8 cellular contexts compared by ENCODE assay signal in genomic region chr19:7196721-7197168, GRCh38.
DNase-seq lines count a peak whose midpoint lies in the region; ATAC-seq and TF ChIP-seq lines count a peak whose summit lies in the region.

No MANE protein-coding gene starts in this region.

- H3K79me2 ChIP-seq in Loucy (ENCODE audit: insufficient read depth, low read length), result no peaks in the 10 kb centered on the region

- peak overlapping the region; percentile 94 to 97 for H3K27ac Mint-ChIP-seq in effector memory CD8-positive, alpha-beta T cell
- peak overlapping the region; percentile 91 for H3K27ac Mint-ChIP-seq in natural killer cell treated with Interleukin-12 subunit alpha and Interleukin-12 subunit beta and Interleukin-15 and Interleukin-18, amount 100 ng/mL, for 72 hours

- peaks cover 15% of the 10 kb centered on the region for H3K36me3 Mint-ChIP-seq in effector memory CD8-positive, alpha-beta T cell (ENCODE audit: insufficient read depth)
- H3K36me3 Mint-ChIP-seq in natural killer cell treated with Interleukin-12 subunit alpha and Interleukin-12 subunit beta and Interleukin-15 and Interleukin-18, amount 100 ng/mL, for 72 hours, result no peaks in the 10 kb centered on the region

- no peaks in the 10 kb centered on the region for H3K9me2 ChIP-seq in Loucy (replicated peaks; ENCODE audit: low read depth, low read length)

- H3K4me1 Mint-ChIP-seq in effector memory CD8-positive, alpha-beta T cell (ENCODE audit: low read depth in 2 of 2), result peaks cover 24 to 28% of the 10 kb centered on the region in 2 donors
- peaks cover 31 to 32% of the 10 kb centered on the region in 2 donors for H3K4me1 Mint-ChIP-seq in natural killer cell treated with Interleukin-12 subunit alpha and Interleukin-12 subunit beta and Interleukin-15 and Interleukin-18, amount 100 ng/mL, for 72 hours (ENCODE audit: low read depth in 2 of 2)

- H3K9ac ChIP-seq in Loucy (ENCODE audit: low read depth, low read length, poor library complexity, severe bottlenecking), result no peak overlapping the region

- H3K4me3 ChIP-seq in Loucy (ENCODE audit: low read length, poor library complexity, severe bottlenecking), result peak overlapping the region; percentile 74

- TF ChIP-seq CTCF in Loucy (conservative IDR thresholded peaks at IDR 0.05; ENCODE audit: low read length), result no peak

- ATAC-seq in effector memory CD8-positive, alpha-beta T cell (replicated peaks), result no peak
- no peak for ATAC-seq in natural killer cell treated with Interleukin-12 subunit alpha and Interleukin-12 subunit beta and Interleukin-15 and Interleukin-18, amount 100 ng/mL, for 72 hours
- ATAC-seq in HG02763 (IDR thresholded peaks at IDR 0.05; ENCODE audit: unreplicated experiment) (no peak), HG02642 (IDR thresholded peaks at IDR 0.05; ENCODE audit: poor library complexity, unreplicated experiment) (no peak)

- H3F3A ChIP-seq in Loucy (ENCODE audit: low read depth), result no peaks in the 10 kb centered on the region; the same call in 1 of the 2 replicates

- DNase-seq in AG08395 (ENCODE audit: low spot score) (peak; percentile 21), epidermal melanocyte (ENCODE audit: insufficient read length, low spot score) (no peak)
- DNase-seq in effector memory CD8-positive, alpha-beta T cell, result no peak
- DNase-seq in natural killer cell treated with Interleukin-12 subunit alpha and Interleukin-12 subunit beta and Interleukin-15 and Interleukin-18, amount 100 ng/mL, for 72 hours (ENCODE audit: low spot score), result no peak
- no peak for DNase-seq in effector CD8-positive, alpha-beta T cell (lab: John Stamatoyannopoulos, UW)

- H3K36me3 ChIP-seq in Loucy (ENCODE audit: insufficient read depth, low read length), result no peaks in the 10 kb centered on the region

- H3K4me3 Mint-ChIP-seq in effector memory CD8-positive, alpha-beta T cell, result peak overlapping the region; percentile 84 to 90
- H3K4me3 Mint-ChIP-seq in natural killer cell treated with Interleukin-12 subunit alpha and Interleukin-12 subunit beta and Interleukin-15 and Interleukin-18, amount 100 ng/mL, for 72 hours, result peak overlapping the region; percentile 95

- H3K9me3 Mint-ChIP-seq in effector memory CD8-positive, alpha-beta T cell, result no peaks in the 10 kb centered on the region
- no peaks in the 10 kb centered on the region for H3K9me3 Mint-ChIP-seq in natural killer cell treated with Interleukin-12 subunit alpha and Interleukin-12 subunit beta and Interleukin-15 and Interleukin-18, amount 100 ng/mL, for 72 hours

- peak overlapping the region; percentile 68 for H2AFZ ChIP-seq in Loucy (ENCODE audit: low read length)

- no peaks in the 10 kb centered on the region for H4K20me1 ChIP-seq in Loucy (ENCODE audit: insufficient read depth, low read length, poor library complexity, severe bottlenecking)

- H3K4me2 ChIP-seq in Loucy (ENCODE audit: low read depth, low read length, poor library complexity, severe bottlenecking), result peak overlapping the region; percentile 69

- no peaks in the 10 kb centered on the region for H3K9me3 ChIP-seq in Loucy (ENCODE audit: insufficient read depth, low read depth, low read length)

- peaks cover 0 to 2% of the 10 kb centered on the region in 2 donors for H3K27me3 Mint-ChIP-seq in effector memory CD8-positive, alpha-beta T cell
- peaks cover 7 to 8% of the 10 kb centered on the region in 2 donors for H3K27me3 Mint-ChIP-seq in natural killer cell treated with Interleukin-12 subunit alpha and Interleukin-12 subunit beta and Interleukin-15 and Interleukin-18, amount 100 ng/mL, for 72 hours

- H3K27me3 ChIP-seq in Loucy (ENCODE audit: insufficient read depth, low read length, poor library complexity, severe bottlenecking), result no peaks in the 10 kb centered on the region

- peaks cover 5% of the 10 kb centered on the region for H3K4me1 ChIP-seq in Loucy (ENCODE audit: insufficient read depth, low read length, poor library complexity, severe bottlenecking)
